ENCODE assay signal across 12 cellular contexts in genomic region chr1:66954208-66954607, GRCh38. TPM values are rescaled to one million over a fixed set of nuclear protein-coding genes. Genes with fewer than 3 reads are reported as not detected.
DNase-seq lines count a peak whose midpoint lies in the region; ATAC-seq and TF ChIP-seq lines count a peak whose summit lies in the region.
"Had no signal": no experiment of that assay in that cellular context is flagged by ENCODE, and none has a peak within 500 bp of the region (broad histone marks: within the 10 kb centered on the region; RNA-seq: fewer than 3 reads in every experiment).

No MANE protein-coding gene starts in this region.

- H3K9me3 Mint-ChIP-seq in CD8-positive, alpha-beta memory T cell = no peaks in the 10 kb centered on the region
- H3K9me3 Mint-ChIP-seq: CD14-positive monocyte, naive B cell had no signal

- peaks cover 27 to 47% of the 10 kb centered on the region in 2 experiments for H3K79me1 ChIP-seq in IMR-90 (ENCODE audit: low read depth in 1 of 2, low read length in 2 of 2)

- H2BK5ac ChIP-seq in IMR-90 (ENCODE audit: low read depth, low read length, poor library complexity, severe bottlenecking) = no peak overlapping the region

- dilution Hi-C loops in IMR-90 (cut with HindIII; ENCODE audit: low sequenced_read_pairs, unreplicated experiment) = no loop called here

- TF ChIP-seq POLR2A in IMR-90 (IDR thresholded peaks at IDR 0.05; ENCODE audit: low read depth, low read length) = no peak

- H3K4me3 Mint-ChIP-seq in CD8-positive, alpha-beta memory T cell = no peak overlapping the region
- H3K4me3 Mint-ChIP-seq: CD14-positive monocyte, naive B cell had no signal

- H3K9me3 ChIP-seq in CD8-positive, alpha-beta memory T cell (ENCODE audit: low read length) = no peaks in the 10 kb centered on the region
- H3K9me3 ChIP-seq in IMR-90 (ENCODE audit: control insufficient read depth, insufficient read depth, low read length) (no peaks in the 10 kb centered on the region), heart right ventricle (no peaks in the 10 kb centered on the region)

- ATAC-seq in GM19035 (IDR thresholded peaks at IDR 0.05; ENCODE audit: unreplicated experiment) (peak; percentile 49), HG02840 (IDR thresholded peaks at IDR 0.05; ENCODE audit: low FRiP score, unreplicated experiment) (peak; percentile 76), IMR-90 (ENCODE audit: low read depth) (no peak), heart right ventricle (no peak)

- TF ChIP-seq CTCF in IMR-90 (conservative IDR thresholded peaks at IDR 0.05; ENCODE audit: low read depth, low read length) (no peak), heart right ventricle (IDR thresholded peaks at IDR 0.05) (no peak)

- TF ChIP-seq RAD21 in IMR-90 (IDR thresholded peaks at IDR 0.05; ENCODE audit: low read length) = no peak

- no peak overlapping the region for H4K91ac ChIP-seq in IMR-90 (ENCODE audit: insufficient read depth, low read depth, low read length)

- H3K4ac ChIP-seq in IMR-90 (ENCODE audit: low read depth, low read length) = no peak overlapping the region

- WGBS in IMR-90 (ENCODE audit: extremely low coverage in 2 of 2, insufficient read length in 1 of 2), 2 experiments = no CpG with 5 or more reads among the region's 4 CpGs
- WGBS in heart right ventricle, 2 donors = 86 to 90% methylated on average over 4 of the region's 4 CpGs

- no peak overlapping the region for H2BK120ac ChIP-seq in IMR-90 (ENCODE audit: low read depth, low read length)

- H2AFZ ChIP-seq in IMR-90 (replicated peaks; ENCODE audit: low read length, poor library complexity) = no peak overlapping the region

- no peak overlapping the region for H2AK9ac ChIP-seq in IMR-90 (replicated peaks; ENCODE audit: low read depth, low read length, poor library complexity)

- no peak overlapping the region for H2BK20ac ChIP-seq in IMR-90 (ENCODE audit: low read depth, low read length)

- H3K9ac ChIP-seq in IMR-90 (ENCODE audit: low read depth, low read length) = no peak overlapping the region

- no peak overlapping the region for H2AK5ac ChIP-seq in IMR-90 (ENCODE audit: low read depth, low read length)

- H4K5ac ChIP-seq in IMR-90 (ENCODE audit: low read depth, low read length) = no peak overlapping the region

- H3K4me1 Mint-ChIP-seq in CD8-positive, alpha-beta memory T cell = peaks cover 50 to 73% (median 68%) of the 10 kb centered on the region in 3 donors
- H3K4me1 Mint-ChIP-seq: CD14-positive monocyte had no signal

- peaks cover 8% of the 10 kb centered on the region; the same call in 1 of the 2 replicates for H4K20me1 ChIP-seq in IMR-90 (ENCODE audit: insufficient read depth, low read length)

- no peak overlapping the region for H3K4me3 ChIP-seq in CD8-positive, alpha-beta memory T cell (ENCODE audit: low read length)
- H3K4me3 ChIP-seq in IMR-90 (ENCODE audit: insufficient read depth, low read depth, low read length) (no peak overlapping the region), heart right ventricle (no peak overlapping the region)

- no peaks in the 10 kb centered on the region for H3K27me3 ChIP-seq in CD8-positive, alpha-beta memory T cell (ENCODE audit: insufficient read depth, low read length, poor library complexity, severe bottlenecking)
- H3K27me3 ChIP-seq in IMR-90 (ENCODE audit: control insufficient read depth, insufficient read depth, low read length) (no peaks in the 10 kb centered on the region), heart right ventricle (no peaks in the 10 kb centered on the region)

- H3K27me3 Mint-ChIP-seq in CD8-positive, alpha-beta memory T cell = no peaks in the 10 kb centered on the region
- H3K27me3 Mint-ChIP-seq: naive B cell had no signal

- H3K36me3 Mint-ChIP-seq in CD8-positive, alpha-beta memory T cell = peaks cover 0 to 88% (median 18%) of the 10 kb centered on the region in 3 donors

- peak overlapping the region; percentile 51; the same call in 1 of the 2 replicates for H3K23ac ChIP-seq in IMR-90 (ENCODE audit: low read depth, low read length)

- in situ Hi-C loops in IMR-90 (cut with MboI; ENCODE audit: low sequenced_read_pairs) = no loop called here

- H3K36me3 ChIP-seq in CD8-positive, alpha-beta memory T cell (ENCODE audit: insufficient read depth, low read length) = peaks cover 18% of the 10 kb centered on the region
- H3K36me3 ChIP-seq in IMR-90 (ENCODE audit: control insufficient read depth, insufficient read depth, low read length) (peaks cover 24% of the 10 kb centered on the region), heart right ventricle (peaks cover 0 to 100% (median 38%) of the 10 kb centered on the region in 9 donors)

- no peak overlapping the region for H4K8ac ChIP-seq in IMR-90 (ENCODE audit: low read depth in 2 of 2, low read length in 2 of 2)

- no peaks in the 10 kb centered on the region; the same call in 1 of the 2 replicates for H3K9me1 ChIP-seq in IMR-90 (ENCODE audit: insufficient read depth, low read length)

- H3K18ac ChIP-seq in IMR-90 (ENCODE audit: low read depth, low read length) = no peak overlapping the region

- no peaks in the 10 kb centered on the region for H3K4me1 ChIP-seq in CD8-positive, alpha-beta memory T cell (ENCODE audit: insufficient read depth, low read length)
- H3K4me1 ChIP-seq in IMR-90 (ENCODE audit: control insufficient read depth, insufficient read depth, low read length) = no peaks in the 10 kb centered on the region
- peaks cover 0 to 10% (median 4%) of the 10 kb centered on the region in 9 donors for H3K4me1 ChIP-seq in heart right ventricle

- intact Hi-C loops in IMR-90 (cut with micrococcal nuclease) (no loop called here), heart right ventricle (cut with DNase I) (no loop called here)

- H3K4me2 ChIP-seq in IMR-90 (ENCODE audit: low read depth, low read length) = no peak overlapping the region

- peak overlapping the region; percentile 8 to 92 (median 54) for H3K27ac Mint-ChIP-seq in CD8-positive, alpha-beta memory T cell

- no peak for DNase-seq in CD8-positive, alpha-beta memory T cell
- DNase-seq in IMR-90 (no peak), NCI-H2227 (lab: John Stamatoyannopoulos, UW; ENCODE audit: unreplicated experiment) (no peak), heart right ventricle (no peak), SHP77 treated with DMSO at 0.1 percent for 48 hours (lab: John Stamatoyannopoulos, UW) (no peak)
- DNase-seq in activated CD8-positive, alpha-beta memory T cell treated with anti-CD3 and anti-CD28 coated beads, Interleukin-2, amount 50 U/mL, for 4 hours = no peak
- DNase-seq: naive B cell, NCI-H510A, substantia nigra had no signal

- H3K56ac ChIP-seq in IMR-90 (ENCODE audit: extremely low read depth, insufficient read depth, low read length) = no peak overlapping the region

- CTCF ChIA-PET in CD8-positive, alpha-beta memory T cell (lab: Charles Lee) = no interaction called here
- CTCF ChIA-PET in IMR-90 (lab: Yijun Ruan, JAX) = no interaction called here

- H2BK15ac ChIP-seq in IMR-90 (ENCODE audit: low read depth, low read length) = no peak overlapping the region

- BruUV-seq in IMR-90 (replicated peaks; lab: Mats Ljungman, UMichigan) = no TSS peak

- H3K27ac ChIP-seq in CD8-positive, alpha-beta memory T cell (ENCODE audit: low read depth, low read length) = no peak overlapping the region
- H3K27ac ChIP-seq in IMR-90 (ENCODE audit: insufficient read depth, low read length) = no peak overlapping the region
- H3K27ac ChIP-seq in heart right ventricle = no peak overlapping the region

- no peak overlapping the region for H3K14ac ChIP-seq in IMR-90 (replicated peaks; ENCODE audit: low read depth, low read length)

- POLR2A ChIA-PET in CD8-positive, alpha-beta memory T cell (lab: Charles Lee) = no interaction called here
- POLR2A ChIA-PET in IMR-90 (lab: Charles Lee; ENCODE audit: unreplicated experiment) = no interaction called here

TF ChIP-seq in IMR-90, 13 proteins besides CTCF, POLR2A, EP300 and RAD21 (continues in another document):
- TF ChIP-seq RFX5 (IDR thresholded peaks at IDR 0.05; ENCODE audit: low read depth, low read length) (no peak), MAZ (IDR thresholded peaks at IDR 0.05; ENCODE audit: borderline replicate concordance, low read depth, low read length) (no peak), CEBPB (IDR thresholded peaks at IDR 0.05; ENCODE audit: low read depth, low read length) (no peak), RCOR1 (IDR thresholded peaks at IDR 0.05; ENCODE audit: insufficient replicate concordance, low read length) (no peak), ELK1 (IDR thresholded peaks at IDR 0.05; ENCODE audit: borderline replicate concordance, low read depth, low read length) (no peak), BHLHE40 (IDR thresholded peaks at IDR 0.05; ENCODE audit: low read depth, low read length) (no peak), MAFK (IDR thresholded peaks at IDR 0.05; ENCODE audit: low read depth, low read length) (no peak), CHD1 (IDR thresholded peaks at IDR 0.05; ENCODE audit: low read depth, low read length) (no peak)

RNA-seq across cellular contexts. Expression of gene MIER1, which starts 29.4 kb away (rescaled TPM):
- total RNA-seq in CD8-positive, alpha-beta memory T cell = 10 to 100 TPM; 53.1 to 55.3 TPM
- polyA plus RNA-seq in CD8-positive, alpha-beta memory T cell = 38.6 TPM
- total RNA-seq in IMR-90 (2012; rRNA removed) (11.5 and 32.2 TPM in 2 replicates), heart right ventricle (10 to 100 TPM; 16.9 to 22.4 (median 20.1) TPM)
- polyA plus RNA-seq in IMR-90 (2012; rRNA removed) (4.6 and 5.0 TPM in 2 replicates), heart right ventricle (10 to 100 TPM in 1 of 2 donors, 1 to 10 TPM in 1; 5.8 to 10.6 TPM)
- 0.71 and 0.90 TPM in 2 replicates for polyA plus RNA-seq in IMR-90 (2012; cell fraction: cytosol; rRNA removed)
- polyA plus RNA-seq in IMR-90 (2012; cell fraction: nucleus; rRNA removed; ENCODE audit: low replicate concordance) = 0.57 and 4.7 TPM in 2 replicates

RNA-seq across cellular contexts. Expression of gene DNAI4, which starts 29.6 kb away (rescaled TPM):
- 1 to 10 TPM in 1 of 2 experiments, under 1 TPM in 1; 0.86 to 1.8 TPM for total RNA-seq in CD8-positive, alpha-beta memory T cell
- polyA plus RNA-seq in CD8-positive, alpha-beta memory T cell = 0.77 TPM
- total RNA-seq in IMR-90 (2012; rRNA removed) = 1.6 and 1.7 TPM in 2 replicates
- 0.63 and 0.72 TPM in 2 replicates for polyA plus RNA-seq in IMR-90 (2012; rRNA removed)
- polyA plus RNA-seq in IMR-90 (2012; cell fraction: cytosol; rRNA removed) = 0.24 and 0.44 TPM in 2 replicates
- polyA plus RNA-seq in IMR-90 (2012; cell fraction: nucleus; rRNA removed; ENCODE audit: low replicate concordance) = 0.11 and 0.68 TPM in 2 replicates
- total RNA-seq in heart right ventricle = 10 to 100 TPM in 8 of 10 donors, 1 to 10 TPM in 2; 8.0 to 24.5 (median 14.4) TPM
- polyA plus RNA-seq in heart right ventricle = 1 to 10 TPM in 1 of 2 donors, under 1 TPM in 1; 0.44 to 1.1 TPM
- polyA plus RNA-seq: CD14-positive monocyte had no signal

Comparison
In these comparisons a context has a peak if more than half of its experiments do, and no peak if none do; other contexts are left out.
1. ATAC-seq: peak in GM19035 (single experiment) and HG02840 (single experiment); none in IMR-90 (single experiment) and heart right ventricle (0 of 8).